Comparison of ENCODE assay signal across 13 cellular contexts in genomic region chr5:134784946-134785620, GRCh38. TPM values are rescaled to one million over a fixed set of nuclear protein-coding genes. Genes with fewer than 3 reads are reported as not detected.
DNase-seq lines count a peak whose midpoint lies in the region; ATAC-seq and TF ChIP-seq lines count a peak whose summit lies in the region.
"Had no signal": no experiment of that assay in that cellular context is flagged by ENCODE, and none has a peak within 500 bp of the region (broad histone marks: within the 10 kb centered on the region; RNA-seq: fewer than 3 reads in every experiment).

No MANE protein-coding gene starts in this region.

- intact Hi-C loops in IMR-90 (cut with micrococcal nuclease) (loop anchor here (1.0 to 5.0 kb wide), 3 partner anchors 37 to 120 kb away; partner anchors contain the start of gene PCBD2), tibial artery (cut with DNase I; ENCODE audit: low total_unique reads) (no loop called here), gastrocnemius medialis (cut with DNase I; ENCODE audit: low total_unique reads) (no loop called here)

- no peaks in the 10 kb centered on the region for H3K79me2 ChIP-seq in mesendoderm (ENCODE audit: control insufficient read depth, insufficient read depth, low read length)

- no peak overlapping the region for H2BK20ac ChIP-seq in IMR-90 (ENCODE audit: low read depth, low read length)

- H3K56ac ChIP-seq in IMR-90 (ENCODE audit: extremely low read depth, insufficient read depth, low read length): no peak overlapping the region
- H3K56ac ChIP-seq in mesendoderm (ENCODE audit: low read length): no peak overlapping the region

- H3K23ac ChIP-seq in IMR-90 (ENCODE audit: low read depth, low read length) (no peak overlapping the region), mesendoderm (ENCODE audit: low read length) (no peak overlapping the region)

- H3K4ac ChIP-seq in IMR-90 (ENCODE audit: low read depth, low read length): no peak overlapping the region
- H3K4ac ChIP-seq in mesendoderm (ENCODE audit: low read depth, low read length): no peak overlapping the region

- TF ChIP-seq POLR2A in IMR-90 (IDR thresholded peaks at IDR 0.05; ENCODE audit: low read depth, low read length) (no peak), gastrocnemius medialis (IDR thresholded peaks at IDR 0.05) (no peak)

- H3K4me3 ChIP-seq in IMR-90 (ENCODE audit: insufficient read depth, low read depth, low read length): no peak overlapping the region
- H3K4me3 ChIP-seq in choroid plexus epithelial cell (ENCODE audit: low read depth, low read length): no peak overlapping the region
- no peak overlapping the region for H3K4me3 ChIP-seq in mesendoderm (ENCODE audit: low read length)
- no peak overlapping the region for H3K4me3 ChIP-seq in tibial artery
- H3K4me3 ChIP-seq in gastrocnemius medialis: no peak overlapping the region

- no peak overlapping the region for H4K5ac ChIP-seq in IMR-90 (ENCODE audit: low read depth, low read length)
- no peak overlapping the region for H4K5ac ChIP-seq in mesendoderm (ENCODE audit: low read length)

- H4K20me1 ChIP-seq in IMR-90 (ENCODE audit: insufficient read depth, low read length): peaks cover 18% of the 10 kb centered on the region; the same call in 1 of the 2 replicates

- ATAC-seq in IMR-90 (ENCODE audit: low read depth) (peak; percentile 93), GM19463 (IDR thresholded peaks at IDR 0.05; ENCODE audit: unreplicated experiment) (no peak), gastrocnemius medialis (no peak)
- ATAC-seq: CD8-positive, alpha-beta T cell; HepG2 had no signal

- BruUV-seq in IMR-90 (replicated peaks; lab: Mats Ljungman, UMichigan): no TSS peak

- H3K4me2 ChIP-seq in IMR-90 (ENCODE audit: low read depth, low read length): peak overlapping the region; percentile 13; the same call in 1 of the 2 replicates
- H3K4me2 ChIP-seq in mesendoderm (ENCODE audit: low read length): no peak overlapping the region

- DNase-seq in GM03348 (ENCODE audit: low spot score) (peak; percentile 31), IMR-90 (peak; percentile 54), choroid plexus epithelial cell (ENCODE audit: low read depth) (peak; percentile 30), mesendoderm (peak; percentile 21), tibial artery (no peak), mesenteric fat pad (ENCODE audit: low spot score) (no peak), gastrocnemius medialis (no peak)
- DNase-seq: activated effector memory CD4-positive, alpha-beta T cell treated with anti-CD3 and anti-CD28 coated beads, Interleukin-2, amount 50 U/mL, for 16 hours; caudate nucleus; CD8-positive, alpha-beta T cell; NCI-H1417 treated with DMSO at 0.1 percent for 48 hours had no signal

- peaks cover 37% of the 10 kb centered on the region for H3K36me3 ChIP-seq in IMR-90 (ENCODE audit: control insufficient read depth, insufficient read depth, low read length)
- peaks cover 6% of the 10 kb centered on the region for H3K36me3 ChIP-seq in mesendoderm (ENCODE audit: control insufficient read depth, insufficient read depth, low read length)
- peaks cover 68 to 95% (median 84%) of the 10 kb centered on the region in 3 donors for H3K36me3 ChIP-seq in tibial artery
- peaks cover 0 to 97% of the 10 kb centered on the region in 2 donors for H3K36me3 ChIP-seq in gastrocnemius medialis

- H3K27ac ChIP-seq in IMR-90 (ENCODE audit: insufficient read depth, low read length): no peak overlapping the region
- no peak overlapping the region for H3K27ac ChIP-seq in mesendoderm (ENCODE audit: low read depth, low read length)
- H3K27ac ChIP-seq in tibial artery: no peak overlapping the region
- no peak overlapping the region for H3K27ac ChIP-seq in gastrocnemius medialis

- no peak overlapping the region for H3K18ac ChIP-seq in IMR-90 (ENCODE audit: low read depth, low read length)
- H3K18ac ChIP-seq in mesendoderm (ENCODE audit: low read length): no peak overlapping the region

- no peaks in the 10 kb centered on the region for H3K9me3 ChIP-seq in IMR-90 (ENCODE audit: control insufficient read depth, insufficient read depth, low read length)
- H3K9me3 ChIP-seq in tibial artery: no peaks in the 10 kb centered on the region
- H3K9me3 ChIP-seq in gastrocnemius medialis: no peaks in the 10 kb centered on the region

- H2BK15ac ChIP-seq in IMR-90 (ENCODE audit: low read depth, low read length): no peak overlapping the region
- H2BK15ac ChIP-seq in mesendoderm (replicated peaks; ENCODE audit: low read depth): no peak overlapping the region

- H3K14ac ChIP-seq in IMR-90 (replicated peaks; ENCODE audit: low read depth, low read length): no peak overlapping the region

- H3K79me1 ChIP-seq in IMR-90 (ENCODE audit: low read depth in 1 of 2, low read length in 2 of 2) (peaks cover 8 to 10% of the 10 kb centered on the region in 2 experiments; a peak in 3 of 4 replicates), mesendoderm (ENCODE audit: low read length) (no peaks in the 10 kb centered on the region)

- no peaks in the 10 kb centered on the region for H3K9me1 ChIP-seq in IMR-90 (ENCODE audit: insufficient read depth, low read length)

- H2AK9ac ChIP-seq in IMR-90 (replicated peaks; ENCODE audit: low read depth, low read length, poor library complexity): no peak overlapping the region

- POLR2A ChIA-PET in IMR-90 (lab: Charles Lee; ENCODE audit: unreplicated experiment): no interaction called here

- CTCF ChIA-PET in IMR-90 (lab: Yijun Ruan, JAX): interaction anchor here (0.6 to 1.3 kb wide), 2 partner anchors 10 to 20 kb away, joined by 3 to 4 read pairs; no protein-coding TSS in a partner anchor

- H3K4me1 ChIP-seq in IMR-90 (ENCODE audit: control insufficient read depth, insufficient read depth, low read length) (peaks cover 8% of the 10 kb centered on the region), mesendoderm (ENCODE audit: control insufficient read depth, low read depth, low read length) (no peaks in the 10 kb centered on the region), tibial artery (no peaks in the 10 kb centered on the region), gastrocnemius medialis (no peaks in the 10 kb centered on the region)

- H3K9ac ChIP-seq in IMR-90 (ENCODE audit: low read depth, low read length) (no peak overlapping the region), mesendoderm (ENCODE audit: low read length) (no peak overlapping the region)

- TF ChIP-seq CTCF in IMR-90 (conservative IDR thresholded peaks at IDR 0.05; ENCODE audit: low read depth, low read length) (no peak), choroid plexus epithelial cell (conservative IDR thresholded peaks at IDR 0.05; ENCODE audit: low read depth, low read length) (no peak), tibial artery (IDR thresholded peaks at IDR 0.05) (no peak), gastrocnemius medialis (IDR thresholded peaks at IDR 0.05 in 4 of 5, conservative IDR thresholded peaks at IDR 0.05 in 1 of 5) (no peak)

- no peak overlapping the region for H2BK5ac ChIP-seq in IMR-90 (ENCODE audit: low read depth, low read length, poor library complexity, severe bottlenecking)
- H2BK5ac ChIP-seq in mesendoderm (ENCODE audit: low read length): no peak overlapping the region

- H2BK120ac ChIP-seq in IMR-90 (ENCODE audit: low read depth, low read length) (no peak overlapping the region), mesendoderm (ENCODE audit: low read depth, low read length) (no peak overlapping the region)

- no peak for TF ChIP-seq RAD21 in IMR-90 (IDR thresholded peaks at IDR 0.05; ENCODE audit: low read length)

- no CpG with 5 or more reads among the region's 3 CpGs for WGBS in IMR-90 (ENCODE audit: extremely low coverage in 2 of 2, insufficient read length in 1 of 2), 2 experiments
- no CpG with 5 or more reads among the region's 3 CpGs for WGBS in mesendoderm (ENCODE audit: extremely low coverage, insufficient coverage, low lambda C conversion rate)

- dilution Hi-C loops in IMR-90 (cut with HindIII; ENCODE audit: low sequenced_read_pairs, unreplicated experiment): no loop called here

- H2AK5ac ChIP-seq in IMR-90 (ENCODE audit: low read depth, low read length) (no peak overlapping the region), mesendoderm (ENCODE audit: low read length) (no peak overlapping the region)

- in situ Hi-C loops in IMR-90 (cut with MboI; ENCODE audit: low sequenced_read_pairs) (no loop called here), gastrocnemius medialis (cut with MboI; ENCODE audit: low sequenced_read_pairs in 4 of 4) (no loop called here)

- H4K91ac ChIP-seq in IMR-90 (ENCODE audit: insufficient read depth, low read depth, low read length): no peak overlapping the region

- H3K27me3 ChIP-seq in IMR-90 (ENCODE audit: control insufficient read depth, insufficient read depth, low read length): no peaks in the 10 kb centered on the region
- no peaks in the 10 kb centered on the region for H3K27me3 ChIP-seq in mesendoderm (ENCODE audit: insufficient read depth, low read length, poor library complexity)
- no peaks in the 10 kb centered on the region for H3K27me3 ChIP-seq in tibial artery
- H3K27me3 ChIP-seq in gastrocnemius medialis: no peaks in the 10 kb centered on the region

- no peak overlapping the region for H2AFZ ChIP-seq in IMR-90 (replicated peaks; ENCODE audit: low read length, poor library complexity)

- no peak overlapping the region for H4K8ac ChIP-seq in IMR-90 (ENCODE audit: low read depth in 2 of 2, low read length in 2 of 2)
- H4K8ac ChIP-seq in mesendoderm (ENCODE audit: low read depth, low read length): no peak overlapping the region

TF ChIP-seq in IMR-90, 13 proteins besides CTCF, POLR2A, EP300 and RAD21:
- TF ChIP-seq CEBPB (IDR thresholded peaks at IDR 0.05; ENCODE audit: low read depth, low read length): no peak
- no peak for TF ChIP-seq SMC3 (IDR thresholded peaks at IDR 0.05; ENCODE audit: low read depth, low read length)
- no peak for TF ChIP-seq BHLHE40 (IDR thresholded peaks at IDR 0.05; ENCODE audit: low read depth, low read length)
- TF ChIP-seq FOS (IDR thresholded peaks at IDR 0.05; ENCODE audit: low read depth, low read length): no peak

RNA-seq across cellular contexts. Expression of gene DDX46, which starts 26.5 kb away (rescaled TPM):
- total RNA-seq in IMR-90 (2012; rRNA removed) (26.0 and 31.9 TPM in 2 replicates), mesenteric fat pad (41.4 TPM), gastrocnemius medialis (10 to 100 TPM; 29.1 to 41.3 (median 36.8) TPM)
- 19.3 and 22.5 TPM in 2 replicates for polyA plus RNA-seq in IMR-90 (2012; rRNA removed)
- polyA plus RNA-seq in IMR-90 (2012; cell fraction: cytosol; rRNA removed): 4.0 and 5.7 TPM in 2 replicates
- polyA plus RNA-seq in IMR-90 (2012; cell fraction: nucleus; rRNA removed; ENCODE audit: low replicate concordance): 7.2 and 40.2 TPM in 2 replicates
- polyA plus RNA-seq in mesendoderm (2013, experiment 1 of 2): 72.3 TPM
- polyA plus RNA-seq in mesendoderm (2013, experiment 2 of 2): 72.1 TPM

RNA-seq across cellular contexts. Expression of gene CAMLG, which starts 46.7 kb away (rescaled TPM):
- total RNA-seq in IMR-90 (2012; rRNA removed) (13.1 and 24.7 TPM in 2 replicates), mesenteric fat pad (30.1 TPM), gastrocnemius medialis (10 to 100 TPM; 30.8 to 51.6 (median 39.2) TPM)
- 10.6 and 11.9 TPM in 2 replicates for polyA plus RNA-seq in IMR-90 (2012; rRNA removed)
- polyA plus RNA-seq in IMR-90 (2012; cell fraction: cytosol; rRNA removed): 10.2 and 12.7 TPM in 2 replicates
- 2.8 and 5.9 TPM in 2 replicates for polyA plus RNA-seq in IMR-90 (2012; cell fraction: nucleus; rRNA removed; ENCODE audit: low replicate concordance)
- 31.7 TPM for polyA plus RNA-seq in mesendoderm (2013, experiment 1 of 2)
- 34.6 TPM for polyA plus RNA-seq in mesendoderm (2013, experiment 2 of 2)

Comparison
In these comparisons a context has a peak if more than half of its experiments do, and no peak if none do; other contexts are left out.
1. DNase-seq: peak in GM03348 (single experiment), IMR-90 (single experiment), choroid plexus epithelial cell (single experiment) and mesendoderm (single experiment); none in tibial artery (0 of 2), mesenteric fat pad (single experiment) and gastrocnemius medialis (0 of 2).